25 cellular contexts compared by ENCODE assay signal in genomic region chr13:29137016-29137415, GRCh38.
"Had no signal": no experiment of that assay in that cellular context is flagged by ENCODE, and none has a peak within 500 bp of the region (broad histone marks: within the 10 kb centered on the region; RNA-seq: fewer than 3 reads in every experiment).

No MANE protein-coding gene starts in this region.

- H3K36me3 Mint-ChIP-seq: immature natural killer cell, mesothelial cell of epicardium had no signal

- H3K27ac ChIP-seq: coronary artery, dorsolateral prefrontal cortex, esophagus muscularis mucosa, foreskin keratinocyte, gastroesophageal sphincter, heart left ventricle, hepatocyte, left ventricle myocardium inferior, lower lobe of right lung had no signal

- DNase-seq: dermis blood vessel endothelial cell; dorsolateral prefrontal cortex; effector CD4-positive, alpha-beta T cell; effector memory CD4-positive, alpha-beta T cell; foreskin keratinocyte; heart left ventricle; hypothalamus; immature natural killer cell; islet precursor cell; kidney; kidney glomerular epithelial cell; left colon; left ventricle myocardium inferior; lower lobe of right lung; mesenchymal stem cell; mucosa of descending colon; naive B cell had no signal

- FAIRE-seq: colon, endothelial cell of umbilical vein, frontal cortex, kidney had no signal

- H3K4me3 Mint-ChIP-seq: immature natural killer cell, mesothelial cell of epicardium had no signal

- H3K27ac Mint-ChIP-seq: immature natural killer cell, mesothelial cell of epicardium, naive B cell had no signal

- H3K9me3 ChIP-seq: lower lobe of right lung had no signal

- H3K4me2 ChIP-seq: hepatocyte had no signal

- H3K4me1 Mint-ChIP-seq: immature natural killer cell, naive B cell had no signal

- H3K4me3 ChIP-seq: coronary artery, dorsolateral prefrontal cortex, esophagus muscularis mucosa, gastroesophageal sphincter, heart left ventricle, hepatocyte, lower lobe of right lung, mucosa of descending colon had no signal

- H3K36me3 ChIP-seq: esophagus muscularis mucosa, gastroesophageal sphincter, heart left ventricle, left ventricle myocardium inferior, lower lobe of right lung had no signal

- H3K27me3 ChIP-seq: dorsolateral prefrontal cortex, esophagus muscularis mucosa, foreskin keratinocyte, gastroesophageal sphincter, heart left ventricle, hepatocyte had no signal

- ATAC-seq: foreskin keratinocyte, gastroesophageal sphincter, heart left ventricle, left colon, lower lobe of right lung, mucosa of descending colon had no signal

- H2AFZ ChIP-seq: hepatocyte had no signal

- H3K79me2 ChIP-seq: hepatocyte had no signal

- H3K4me1 ChIP-seq: foreskin keratinocyte, lower lobe of right lung had no signal
